ENCODE assay signal across 1 cellular context in genomic region chr12:69475237-69475984, GRCh38.
TF ChIP-seq lines count a peak whose summit lies in the region.

No MANE protein-coding gene starts in this region.

TF ChIP-seq in GM12878, 131 proteins besides CTCF, POLR2A, EP300 and RAD21 (continued from another document):
- TF ChIP-seq ZBTB11 (CRISPR knock-in tag; IDR thresholded peaks at IDR 0.05) (no peak), IKZF1 (conservative IDR thresholded peaks at IDR 0.05) (no peak), TBL1XR1 (IDR thresholded peaks at IDR 0.05; ENCODE audit: low read depth, low read length) (no peak), PAX8 (IDR thresholded peaks at IDR 0.05) (no peak), RBBP5 (conservative IDR thresholded peaks at IDR 0.05) (no peak), ETV6 (conservative IDR thresholded peaks at IDR 0.05 in 1 of 2, IDR thresholded peaks at IDR 0.05 in 1 of 2; ENCODE audit: borderline replicate concordance in 1 of 2, low read depth in 1 of 2) (no peak), REST (IDR thresholded peaks at IDR 0.05; ENCODE audit: low read depth, low read length) (no peak), SMAD5 (IDR thresholded peaks at IDR 0.05; ENCODE audit: low read depth) (no peak), POU2F2 (IDR thresholded peaks at IDR 0.05; ENCODE audit: borderline replicate concordance, low read depth, low read length) (no peak), FOXK2 (IDR thresholded peaks at IDR 0.05) (no peak), SMAD1 (IDR thresholded peaks at IDR 0.05; ENCODE audit: low read depth, partially characterized antibody) (no peak), CHD2 (IDR thresholded peaks at IDR 0.05; ENCODE audit: borderline replicate concordance, low read depth, low read length) (no peak), PAX5 (IDR thresholded peaks at IDR 0.05; ENCODE audit: borderline replicate concordance, low read depth, low read length) (no peak), MXI1 (IDR thresholded peaks at IDR 0.05; ENCODE audit: low read depth, low read length) (no peak)
- TF ChIP-seq, protein P1, sequence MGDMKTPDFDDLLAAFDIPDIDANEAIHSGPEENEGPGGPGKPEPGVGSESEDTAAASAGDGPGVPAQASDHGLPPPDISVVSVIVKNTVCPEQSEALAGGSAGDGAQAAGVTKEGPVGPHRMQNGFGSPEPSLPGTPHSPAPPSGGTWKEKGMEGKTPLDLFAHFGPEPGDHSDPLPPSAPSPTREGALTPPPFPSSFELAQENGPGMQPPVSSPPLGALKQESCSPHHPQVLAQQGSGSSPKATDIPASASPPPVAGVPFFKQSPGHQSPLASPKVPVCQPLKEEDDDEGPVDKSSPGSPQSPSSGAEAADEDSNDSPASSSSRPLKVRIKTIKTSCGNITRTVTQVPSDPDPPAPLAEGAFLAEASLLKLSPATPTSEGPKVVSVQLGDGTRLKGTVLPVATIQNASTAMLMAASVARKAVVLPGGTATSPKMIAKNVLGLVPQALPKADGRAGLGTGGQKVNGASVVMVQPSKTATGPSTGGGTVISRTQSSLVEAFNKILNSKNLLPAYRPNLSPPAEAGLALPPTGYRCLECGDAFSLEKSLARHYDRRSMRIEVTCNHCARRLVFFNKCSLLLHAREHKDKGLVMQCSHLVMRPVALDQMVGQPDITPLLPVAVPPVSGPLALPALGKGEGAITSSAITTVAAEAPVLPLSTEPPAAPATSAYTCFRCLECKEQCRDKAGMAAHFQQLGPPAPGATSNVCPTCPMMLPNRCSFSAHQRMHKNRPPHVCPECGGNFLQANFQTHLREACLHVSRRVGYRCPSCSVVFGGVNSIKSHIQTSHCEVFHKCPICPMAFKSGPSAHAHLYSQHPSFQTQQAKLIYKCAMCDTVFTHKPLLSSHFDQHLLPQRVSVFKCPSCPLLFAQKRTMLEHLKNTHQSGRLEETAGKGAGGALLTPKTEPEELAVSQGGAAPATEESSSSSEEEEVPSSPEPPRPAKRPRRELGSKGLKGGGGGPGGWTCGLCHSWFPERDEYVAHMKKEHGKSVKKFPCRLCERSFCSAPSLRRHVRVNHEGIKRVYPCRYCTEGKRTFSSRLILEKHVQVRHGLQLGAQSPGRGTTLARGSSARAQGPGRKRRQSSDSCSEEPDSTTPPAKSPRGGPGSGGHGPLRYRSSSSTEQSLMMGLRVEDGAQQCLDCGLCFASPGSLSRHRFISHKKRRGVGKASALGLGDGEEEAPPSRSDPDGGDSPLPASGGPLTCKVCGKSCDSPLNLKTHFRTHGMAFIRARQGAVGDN (IDR thresholded peaks at IDR 0.05), result no peak
